Comparison of ENCODE assay signal across 19 cellular contexts in genomic region chr1:113802367-113803007, GRCh38.
"Had no signal": no experiment of that assay in that cellular context is flagged by ENCODE, and none has a peak within 500 bp of the region (broad histone marks: within the 10 kb centered on the region; RNA-seq: fewer than 3 reads in every experiment).

No MANE protein-coding gene starts in this region.

- H3K9me3 ChIP-seq: right atrium auricular region, SJSA1 had no signal

- ATAC-seq: left colon; naive thymus-derived CD8-positive, alpha-beta T cell had no signal

- H3K27me3 Mint-ChIP-seq: brain; central memory CD8-positive, alpha-beta T cell; naive thymus-derived CD8-positive, alpha-beta T cell had no signal

- H3K9me3 Mint-ChIP-seq: central memory CD8-positive, alpha-beta T cell; naive thymus-derived CD8-positive, alpha-beta T cell had no signal

- H3K4me3 ChIP-seq: right atrium auricular region, SJSA1 had no signal

- H3K27ac Mint-ChIP-seq: brain had no signal

- H3K27ac ChIP-seq: right atrium auricular region, SJSA1, VCaP had no signal

- H3K4me3 Mint-ChIP-seq: brain; central memory CD8-positive, alpha-beta T cell had no signal

- H3K27me3 ChIP-seq: right atrium auricular region, SJSA1 had no signal

- H3K4me1 ChIP-seq: SJSA1 had no signal

- DNase-seq: activated CD4-positive, alpha-beta T cell treated with anti-CD3 and anti-CD28 coated beads for 48 hours; activated CD8-positive, alpha-beta memory T cell treated with anti-CD3 and anti-CD28 coated beads, Interleukin-2, amount 50 U/mL, for 4 hours; activated effector memory CD4-positive, alpha-beta T cell treated with anti-CD3 and anti-CD28 coated beads, Interleukin-2, amount 50 U/mL, for 16 hours; amniotic stem cell; cortex of kidney; effector CD8-positive, alpha-beta T cell; foreskin melanocyte; head of caudate nucleus; left colon; mammary epithelial cell; naive thymus-derived CD8-positive, alpha-beta T cell; nucleus accumbens; small intestine; stimulated activated naive CD4-positive, alpha-beta T cell had no signal
